3 cellular contexts compared by ENCODE assay signal in the genomic region with DNA sequence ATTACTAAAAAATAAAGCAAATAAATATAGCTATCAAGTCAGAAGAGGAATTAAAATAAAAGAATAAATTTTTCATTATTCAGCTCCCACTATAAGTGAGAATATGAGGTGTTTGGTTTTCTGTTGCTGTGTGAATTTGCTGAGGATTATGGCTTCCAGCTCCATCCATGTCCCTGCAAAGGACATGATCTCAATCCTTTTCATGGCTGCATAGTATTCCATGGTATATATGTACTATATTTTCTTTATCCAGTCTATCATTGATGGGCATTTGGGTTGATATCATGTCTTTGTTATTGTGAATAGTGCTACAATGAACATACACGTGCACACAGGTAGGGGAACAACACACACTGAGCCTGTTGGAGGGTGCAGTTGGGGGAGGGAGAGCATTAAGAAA.
TF ChIP-seq lines count a peak whose summit lies in the region.

No MANE protein-coding gene starts in this region.

TF ChIP-seq in HEK293, 187 proteins besides CTCF, POLR2A, EP300 and RAD21:
- TF ChIP-seq ZNF146 (tag by site-specific recombination; IDR thresholded peaks at IDR 0.05): peak; percentile 97

TF ChIP-seq in K562, 482 proteins besides CTCF, POLR2A, EP300 and RAD21:
- TF ChIP-seq ZNF146 (CRISPR knock-in tag; IDR thresholded peaks at IDR 0.05; ENCODE audit: unreplicated experiment) (peak; percentile 97), RBM25 (IDR thresholded peaks at IDR 0.05; ENCODE audit: low read depth, low read length, severe bottlenecking) (peak; percentile 77)

TF ChIP-seq in H1, 55 proteins besides CTCF, POLR2A, EP300 and RAD21:
- 0 out of 2 replicates have a peak, but pooled peaks have one; percentile 32 for TF ChIP-seq KDM1A (IDR thresholded peaks at IDR 0.05; ENCODE audit: borderline replicate concordance, low read length)
TF ChIP-seq in H1: peak in this region for 1; not testable (repeated sequence) for 54.
